In the genomic region with DNA sequence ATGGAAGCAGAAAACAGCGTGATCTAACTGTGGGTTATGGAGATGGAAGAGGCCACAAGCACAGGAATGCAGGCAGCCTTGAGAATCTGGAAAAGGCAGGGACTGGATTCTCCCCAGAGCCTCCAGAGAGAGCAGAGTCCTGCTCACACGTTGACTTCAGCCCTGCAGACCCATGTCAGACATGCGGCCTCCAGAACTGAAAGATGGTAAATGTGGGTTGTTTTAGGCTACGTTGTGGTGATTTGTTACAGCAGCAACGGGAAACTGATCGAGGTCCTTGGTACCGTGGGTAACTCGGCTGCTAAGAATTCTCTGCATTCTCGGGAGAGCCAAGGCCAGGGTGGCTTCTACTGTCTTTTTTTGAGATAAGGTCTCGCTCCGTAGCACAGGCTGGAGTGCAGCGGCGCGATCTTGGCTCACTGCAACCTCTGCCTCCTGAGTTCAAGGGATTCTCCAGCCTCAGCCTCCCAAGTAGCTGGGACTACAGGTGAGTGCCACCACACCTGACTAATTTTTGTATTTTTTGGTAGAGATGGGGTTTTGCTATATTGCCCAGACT, we compare ENCODE assay signal across 30 cellular contexts.
"Had no signal": no experiment of that assay in that cellular context is flagged by ENCODE, and none has a peak within 500 bp of the region (broad histone marks: within the 10 kb centered on the region; RNA-seq: fewer than 3 reads in every experiment).

No MANE protein-coding gene starts in this region.

- DNase-seq: activated CD4-positive, alpha-beta T cell treated with anti-CD3 and anti-CD28 coated beads for 4 hours; activated CD4-positive, alpha-beta T cell treated with anti-CD3 and anti-CD28 coated beads, Interleukin-2, amount 50 U/mL, for 4 hours; activated naive CD4-positive, alpha-beta T cell treated with anti-CD3 and anti-CD28 coated beads for 36 hours; activated naive CD8-positive, alpha-beta T cell treated with anti-CD3 and anti-CD28 coated beads, Interleukin-2, amount 10 ng/mL, durations not matched to agents 7 days and 5 days; activated T-cell treated with anti-CD3 and anti-CD28 coated beads, Interleukin-2, amount 50 U/mL, for 72 hours; amniotic stem cell; brain microvascular endothelial cell; cortex of kidney; foreskin keratinocyte; hypothalamus; immature natural killer cell; kidney glomerular epithelial cell; left ventricle myocardium inferior; mammary epithelial cell; naive thymus-derived CD4-positive, alpha-beta T cell; pancreas; retina; sigmoid colon; SK-N-SH; small intestine; stimulated activated CD4-positive, alpha-beta T cell treated with anti-CD3 and anti-CD28 coated beads, Interleukin-4, amount 100 ng/mL, for 24 hours; SW 1271; T-helper 9 cell; upper lobe of right lung had no signal

- H3K4me3 Mint-ChIP-seq: activated naive CD4-positive, alpha-beta T cell treated with anti-CD3 and anti-CD28 coated beads for 36 hours; activated naive CD8-positive, alpha-beta T cell treated with anti-CD3 and anti-CD28 coated beads, Interleukin-2, amount 10 ng/mL, durations not matched to agents 7 days and 5 days; activated T-cell treated with anti-CD3 and anti-CD28 coated beads, Interleukin-2, amount 50 U/mL, for 72 hours; immature natural killer cell; mesothelial cell of epicardium; naive thymus-derived CD4-positive, alpha-beta T cell; stimulated activated effector memory CD8-positive, alpha-beta T cell treated with anti-CD3 and anti-CD28 coated beads, Interleukin-12 subunit alpha, Interleukin-12 subunit beta, amount 100 ng/mL, for 72 hours; stimulated activated naive CD8-positive, alpha-beta T cell treated with anti-CD3 and anti-CD28 coated beads, Interleukin-15, Interleukin-2, amounts not matched to agents 100 ng/mL and 50 ng/mL, for 24 hours; T-helper 1 cell treated with Interleukin-12 subunit alpha and Interleukin-12 subunit beta and Interleukin-4 antibody, amounts not matched to agents 30 μg/mL and 1 μg/mL, for 36 hours had no signal

- ATAC-seq: activated T-cell treated with anti-CD3 and anti-CD28 coated beads, Interleukin-2, amount 50 U/mL, for 72 hours; esophagus mucosa; foreskin keratinocyte; heart left ventricle; naive thymus-derived CD4-positive, alpha-beta T cell; pancreas; stimulated activated effector memory CD8-positive, alpha-beta T cell treated with anti-CD3 and anti-CD28 coated beads, Interleukin-12 subunit alpha, Interleukin-12 subunit beta, amount 100 ng/mL, for 72 hours; upper lobe of right lung had no signal

- H3K4me1 Mint-ChIP-seq: immature natural killer cell; naive thymus-derived CD4-positive, alpha-beta T cell; stimulated activated effector memory CD8-positive, alpha-beta T cell treated with anti-CD3 and anti-CD28 coated beads, Interleukin-12 subunit alpha, Interleukin-12 subunit beta, amount 100 ng/mL, for 72 hours had no signal

- H3K9me3 Mint-ChIP-seq: activated naive CD8-positive, alpha-beta T cell treated with anti-CD3 and anti-CD28 coated beads, Interleukin-2, amount 10 ng/mL, durations not matched to agents 7 days and 5 days; immature natural killer cell; stimulated activated naive CD8-positive, alpha-beta T cell treated with anti-CD3 and anti-CD28 coated beads, Interleukin-15, Interleukin-2, amounts not matched to agents 100 ng/mL and 50 ng/mL, for 24 hours; T-helper 1 cell treated with Interleukin-12 subunit alpha and Interleukin-12 subunit beta and Interleukin-4 antibody, amounts not matched to agents 30 μg/mL and 1 μg/mL, for 36 hours had no signal

- H3K27ac Mint-ChIP-seq: activated naive CD4-positive, alpha-beta T cell treated with anti-CD3 and anti-CD28 coated beads for 36 hours; activated naive CD8-positive, alpha-beta T cell treated with anti-CD3 and anti-CD28 coated beads, Interleukin-2, amount 10 ng/mL, durations not matched to agents 7 days and 5 days; activated T-cell treated with anti-CD3 and anti-CD28 coated beads, Interleukin-2, amount 50 U/mL, for 72 hours; immature natural killer cell; mesothelial cell of epicardium; naive thymus-derived CD4-positive, alpha-beta T cell; stimulated activated effector memory CD8-positive, alpha-beta T cell treated with anti-CD3 and anti-CD28 coated beads, Interleukin-12 subunit alpha, Interleukin-12 subunit beta, amount 100 ng/mL, for 72 hours; stimulated activated naive CD8-positive, alpha-beta T cell treated with anti-CD3 and anti-CD28 coated beads, Interleukin-15, Interleukin-2, amounts not matched to agents 100 ng/mL and 50 ng/mL, for 24 hours; T-helper 1 cell treated with Interleukin-12 subunit alpha and Interleukin-12 subunit beta and Interleukin-4 antibody, amounts not matched to agents 30 μg/mL and 1 μg/mL, for 36 hours had no signal

- H3K36me3 Mint-ChIP-seq: activated naive CD8-positive, alpha-beta T cell treated with anti-CD3 and anti-CD28 coated beads, Interleukin-2, amount 10 ng/mL, durations not matched to agents 7 days and 5 days; immature natural killer cell; mesothelial cell of epicardium; stimulated activated effector memory CD8-positive, alpha-beta T cell treated with anti-CD3 and anti-CD28 coated beads, Interleukin-12 subunit alpha, Interleukin-12 subunit beta, amount 100 ng/mL, for 72 hours had no signal
